25 cellular contexts compared by ENCODE assay signal in the genomic region with DNA sequence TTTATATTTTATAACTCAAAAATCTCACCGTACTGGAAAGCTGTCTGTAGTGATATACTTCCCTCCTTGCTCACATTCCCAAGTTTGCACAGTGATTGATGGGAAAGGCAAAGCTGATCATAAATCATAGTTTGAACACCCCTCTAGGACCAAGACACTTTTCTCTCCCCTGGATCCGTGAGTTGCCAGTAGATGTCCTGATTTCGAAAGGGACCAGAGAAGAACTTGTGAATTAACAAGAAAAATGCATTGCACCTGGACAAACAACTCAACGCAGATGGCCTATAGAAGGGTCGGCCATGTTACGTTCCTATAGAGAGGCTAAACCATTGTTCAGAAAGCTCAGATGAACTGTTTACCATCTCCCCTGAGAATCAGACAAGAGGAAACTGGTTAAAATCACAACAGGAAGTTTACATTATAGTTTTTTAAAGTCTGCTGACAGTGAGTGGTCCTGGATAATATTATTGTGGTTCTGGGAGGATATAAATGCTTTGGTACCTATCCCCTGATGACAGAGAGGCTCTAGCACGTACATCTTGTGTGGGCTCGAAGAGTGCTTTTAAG.
DNase-seq lines count a peak whose midpoint lies in the region; ATAC-seq and TF ChIP-seq lines count a peak whose summit lies in the region.
"Had no signal": no experiment of that assay in that cellular context is flagged by ENCODE, and none has a peak within 500 bp of the region (broad histone marks: within the 10 kb centered on the region; RNA-seq: fewer than 3 reads in every experiment).

No MANE protein-coding gene starts in this region.

- H3K9me3 ChIP-seq in breast epithelium = no peaks in the 10 kb centered on the region
- no peaks in the 10 kb centered on the region for H3K9me3 ChIP-seq in T-helper 17 cell (ENCODE audit: control insufficient read depth, low read length, poor library complexity, severe bottlenecking)
- H3K9me3 ChIP-seq: right lobe of liver had no signal

- no peak for ATAC-seq in T-helper 17 cell
- ATAC-seq: activated CD8-positive, alpha-beta T cell treated with anti-CD3 and anti-CD28 coated beads for 36 hours; activated naive CD8-positive, alpha-beta T cell treated with anti-CD3 and anti-CD28 coated beads, Interleukin-2, amount 50 U/mL, for 24 hours; naive thymus-derived CD4-positive, alpha-beta T cell; right lobe of liver had no signal

- POLR2A ChIA-PET in MCF 10A (lab: Yijun Ruan, JAX) (interaction anchor here (0.8 to 2.6 kb wide), 6 partner anchors 8 to 73 kb away, joined by 3 to 13 read pairs (median 4); no protein-coding TSS in a partner anchor), RWPE1 (lab: Yijun Ruan, JAX; ENCODE audit: low non-redundant PET) (no interaction called here)

- H3K4me1 ChIP-seq in breast epithelium = peaks cover 0 to 5% of the 10 kb centered on the region in 2 donors

- DNase-seq in MCF 10A (ENCODE audit: unreplicated experiment) = no peak
- DNase-seq in breast epithelium (ENCODE audit: low spot score in 2 of 2) = no peak
- DNase-seq in T-helper 17 cell = no peak
- peak; percentile 41 for DNase-seq in left kidney (ENCODE audit: low read depth, low spot score)
- DNase-seq in type B pancreatic cell (ENCODE audit: extremely low spot score, unreplicated experiment) = no peak
- no peak for DNase-seq in RWPE1 (ENCODE audit: low spot score)
- no peak for DNase-seq in GF-D8 (lab: John Stamatoyannopoulos, UW)
- DNase-seq in NCI-H69 (lab: John Stamatoyannopoulos, UW) = no peak
- DNase-seq: activated CD4-positive, CD25-positive, alpha-beta regulatory T cell treated with anti-CD3 and anti-CD28 coated beads, Interleukin-2, amount 50 U/mL, for 72 hours; activated CD8-positive, alpha-beta T cell treated with anti-CD3 and anti-CD28 coated beads for 36 hours; activated effector memory CD4-positive, alpha-beta T cell treated with anti-CD3 and anti-CD28 coated beads, Interleukin-2, amount 50 U/mL, for 16 hours; activated naive CD8-positive, alpha-beta T cell treated with anti-CD3 and anti-CD28 coated beads, Interleukin-2, amount 50 U/mL, for 24 hours; activated T-cell treated with anti-CD3 and anti-CD28 coated beads for 4 hours; C1 segment of cervical spinal cord; cortex of kidney; glutamatergic neuron; mesendoderm; naive thymus-derived CD4-positive, alpha-beta T cell; NCI-H1105 treated with DMSO at 0.1 percent for 48 hours; NCI-H524 treated with DMSO at 0.1 percent for 48 hours; SHP77; stimulated activated CD8-positive, alpha-beta memory T cell treated with anti-CD3 and anti-CD28 coated beads, Interleukin-4, amount 100 ng/mL, for 48 hours had no signal

- H3K36me3 Mint-ChIP-seq in MCF 10A (ENCODE audit: insufficient read depth, unreplicated experiment) (no peaks in the 10 kb centered on the region), T-helper 17 cell (ENCODE audit: low read depth) (no peaks in the 10 kb centered on the region), type B pancreatic cell (peaks cover 4% of the 10 kb centered on the region)
- H3K36me3 Mint-ChIP-seq: brain had no signal

- no peak overlapping the region for H3K4me3 ChIP-seq in breast epithelium
- H3K4me3 ChIP-seq: right lobe of liver had no signal

- TF ChIP-seq POLR2A in breast epithelium (IDR thresholded peaks at IDR 0.05) = no peak

- H3K27ac Mint-ChIP-seq in MCF 10A (ENCODE audit: low read depth, unreplicated experiment) (peak overlapping the region; percentile 27), T-helper 17 cell (no peak overlapping the region), type B pancreatic cell (peak overlapping the region; percentile 94)
- H3K27ac Mint-ChIP-seq: activated CD8-positive, alpha-beta T cell treated with anti-CD3 and anti-CD28 coated beads for 36 hours; activated naive CD8-positive, alpha-beta T cell treated with anti-CD3 and anti-CD28 coated beads, Interleukin-2, amount 50 U/mL, for 24 hours had no signal

- H3K27me3 ChIP-seq in breast epithelium = no peaks in the 10 kb centered on the region
- H3K27me3 ChIP-seq: right lobe of liver had no signal

- TF ChIP-seq CTCF in MCF 10A (IDR thresholded peaks at IDR 0.05; ENCODE audit: unreplicated experiment) (no peak), breast epithelium (IDR thresholded peaks at IDR 0.05) (no peak), type B pancreatic cell (conservative IDR thresholded peaks at IDR 0.05) (no peak), RWPE1 (conservative IDR thresholded peaks at IDR 0.05; ENCODE audit: low read depth) (no peak)

- no peaks in the 10 kb centered on the region for H3K27me3 Mint-ChIP-seq in MCF 10A (ENCODE audit: insufficient read depth, unreplicated experiment)
- peaks cover 4% of the 10 kb centered on the region for H3K27me3 Mint-ChIP-seq in T-helper 17 cell
- no peaks in the 10 kb centered on the region for H3K27me3 Mint-ChIP-seq in type B pancreatic cell
- H3K27me3 Mint-ChIP-seq: brain had no signal

- no peaks in the 10 kb centered on the region for H3K36me3 ChIP-seq in breast epithelium
- H3K36me3 ChIP-seq: right lobe of liver had no signal

- peak overlapping the region in 1 of 2 donors; percentile 48 for H3K27ac ChIP-seq in breast epithelium
- no peak overlapping the region for H3K27ac ChIP-seq in RWPE1
- H3K27ac ChIP-seq: parathyroid adenoma, right lobe of liver had no signal

- intact Hi-C loops in MCF 10A (cut with micrococcal nuclease) = no loop called here
- intact Hi-C loops in breast epithelium (cut with DNase I; ENCODE audit: low total_unique reads) = no loop called here

- BruUV-seq in MCF 10A (replicated peaks; lab: Mats Ljungman, UMichigan) = no TSS peak

- no peak overlapping the region for H3K4me3 Mint-ChIP-seq in MCF 10A (ENCODE audit: unreplicated experiment)
- H3K4me3 Mint-ChIP-seq in T-helper 17 cell = peak overlapping the region; percentile 8
- peak overlapping the region; percentile 38 for H3K4me3 Mint-ChIP-seq in type B pancreatic cell
- H3K4me3 Mint-ChIP-seq: activated CD8-positive, alpha-beta T cell treated with anti-CD3 and anti-CD28 coated beads for 36 hours; activated naive CD8-positive, alpha-beta T cell treated with anti-CD3 and anti-CD28 coated beads, Interleukin-2, amount 50 U/mL, for 24 hours; brain; naive thymus-derived CD4-positive, alpha-beta T cell had no signal

- CTCF ChIA-PET in MCF 10A (lab: Yijun Ruan, JAX) = interaction anchor here (0.6 kb wide), 2 partner anchors 10 to 1771 kb away, joined by 3 to 8 read pairs; no protein-coding TSS in a partner anchor
- CTCF ChIA-PET in RWPE1 (lab: Yijun Ruan, JAX) = interaction anchor here (0.6 kb wide), 1 partner anchor 111 kb away, joined by 3 read pairs; no protein-coding TSS in a partner anchor

- H3K4me1 Mint-ChIP-seq in MCF 10A (ENCODE audit: insufficient read depth, unreplicated experiment) (peaks cover 52% of the 10 kb centered on the region), T-helper 17 cell (peaks cover 13% of the 10 kb centered on the region), type B pancreatic cell (ENCODE audit: unreplicated experiment) (peaks cover 27% of the 10 kb centered on the region)

- H3K9me3 Mint-ChIP-seq in MCF 10A (ENCODE audit: unreplicated experiment) (no peaks in the 10 kb centered on the region), type B pancreatic cell (peaks cover 11% of the 10 kb centered on the region)
- H3K9me3 Mint-ChIP-seq: activated CD8-positive, alpha-beta T cell treated with anti-CD3 and anti-CD28 coated beads for 36 hours; activated naive CD8-positive, alpha-beta T cell treated with anti-CD3 and anti-CD28 coated beads, Interleukin-2, amount 50 U/mL, for 24 hours had no signal
